Comparison of ENCODE assay signal across 1 cellular context in genomic region chr1:200359610-200360163, GRCh38.
TF ChIP-seq lines count a peak whose summit lies in the region.

No MANE protein-coding gene starts in this region.

TF ChIP-seq in HEK293, 187 proteins besides CTCF, POLR2A, EP300 and RAD21:
- no peak for TF ChIP-seq GFI1B (tag by site-specific recombination; IDR thresholded peaks at IDR 0.05)
- no peak for TF ChIP-seq ZBTB6 (tag by site-specific recombination; IDR thresholded peaks at IDR 0.05)
- TF ChIP-seq ZNF155 (tag by site-specific recombination; IDR thresholded peaks at IDR 0.05) = no peak
- TF ChIP-seq ZNF223 (tag by site-specific recombination; IDR thresholded peaks at IDR 0.05) = no peak
- TF ChIP-seq EGR2 (tag by site-specific recombination; IDR thresholded peaks at IDR 0.05; ENCODE audit: low read depth) = 0 out of 2 replicates have a peak, but pooled peaks have one; percentile 8
- peak; percentile 61; the same call in 1 of the 2 replicates for TF ChIP-seq ZNF18 (tag by site-specific recombination; IDR thresholded peaks at IDR 0.05)
- TF ChIP-seq, protein P1, sequence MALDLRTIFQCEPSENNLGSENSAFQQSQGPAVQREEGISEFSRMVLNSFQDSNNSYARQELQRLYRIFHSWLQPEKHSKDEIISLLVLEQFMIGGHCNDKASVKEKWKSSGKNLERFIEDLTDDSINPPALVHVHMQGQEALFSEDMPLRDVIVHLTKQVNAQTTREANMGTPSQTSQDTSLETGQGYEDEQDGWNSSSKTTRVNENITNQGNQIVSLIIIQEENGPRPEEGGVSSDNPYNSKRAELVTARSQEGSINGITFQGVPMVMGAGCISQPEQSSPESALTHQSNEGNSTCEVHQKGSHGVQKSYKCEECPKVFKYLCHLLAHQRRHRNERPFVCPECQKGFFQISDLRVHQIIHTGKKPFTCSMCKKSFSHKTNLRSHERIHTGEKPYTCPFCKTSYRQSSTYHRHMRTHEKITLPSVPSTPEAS (tag by site-specific recombination; IDR thresholded peaks at IDR 0.05) = peak; percentile 80
